In genomic region chr22:45441158-45441557, GRCh38 we compare ENCODE assay signal across 8 cellular contexts. TPM values are rescaled to one million over a fixed set of nuclear protein-coding genes. Genes with fewer than 3 reads are reported as not detected.
DNase-seq lines count a peak whose midpoint lies in the region; ATAC-seq and TF ChIP-seq lines count a peak whose summit lies in the region.

No MANE protein-coding gene starts in this region.

- CTCF ChIA-PET in AG04449 (lab: Yijun Ruan, JAX) = interaction anchor here (0.7 to 15.2 kb wide), 22 partner anchors 8 to 424 kb away, joined by 3 to 286 read pairs (median 4); no protein-coding TSS in a partner anchor

- no peaks in the 10 kb centered on the region for H4K20me1 ChIP-seq in osteoblast (ENCODE audit: insufficient read depth, low read length)

- peak overlapping the region; percentile 21 for H3K4me3 Mint-ChIP-seq in activated T-cell treated with anti-CD3 and anti-CD28 coated beads, Interleukin-2, amount 50 U/mL, for 24 hours

- H2AFZ ChIP-seq in osteoblast (ENCODE audit: low read length) = peak overlapping the region; percentile 41

- H3K27me3 ChIP-seq in osteoblast (ENCODE audit: insufficient read depth, low read length) = peaks cover 3% of the 10 kb centered on the region

- H3K27me3 Mint-ChIP-seq in activated T-cell treated with anti-CD3 and anti-CD28 coated beads, Interleukin-2, amount 50 U/mL, for 24 hours = peaks cover 8% of the 10 kb centered on the region

- H3K36me3 ChIP-seq in osteoblast (ENCODE audit: insufficient read depth, low read length) = no peaks in the 10 kb centered on the region

- ATAC-seq in GM21526 (IDR thresholded peaks at IDR 0.05; ENCODE audit: low FRiP score, unreplicated experiment) (no peak), GM19324 (IDR thresholded peaks at IDR 0.05; ENCODE audit: low FRiP score, unreplicated experiment) (no peak)

- TF ChIP-seq CTCF in AG04449 (IDR thresholded peaks at IDR 0.05; ENCODE audit: insufficient read depth, low read length, missing control alignments) (peak; percentile 83), GM12865 (IDR thresholded peaks at IDR 0.05; ENCODE audit: insufficient read depth, low read depth, low read length, missing control alignments) (peak; percentile 55), osteoblast (IDR thresholded peaks at IDR 0.05; ENCODE audit: extremely low read depth, low read depth, low read length) (peak; percentile 76)

- peaks cover 13% of the 10 kb centered on the region for H3K4me1 Mint-ChIP-seq in activated T-cell treated with anti-CD3 and anti-CD28 coated beads, Interleukin-2, amount 50 U/mL, for 24 hours (ENCODE audit: low read depth)

- H3K79me2 ChIP-seq in osteoblast (ENCODE audit: insufficient read depth, low read length) = no peaks in the 10 kb centered on the region

- H3K36me3 Mint-ChIP-seq in activated T-cell treated with anti-CD3 and anti-CD28 coated beads, Interleukin-2, amount 50 U/mL, for 24 hours (ENCODE audit: low read depth) = no peaks in the 10 kb centered on the region

- H3K27ac ChIP-seq in osteoblast (ENCODE audit: low read depth, low read length) = no peak overlapping the region

- DNase-seq in AG04449 (ENCODE audit: low read depth, low spot score) = no peak
- peak; percentile 58 for DNase-seq in GM12865 (ENCODE audit: low read depth)
- DNase-seq in NCI-H2196 treated with DMSO at 0.1 percent for 48 hours (lab: John Stamatoyannopoulos, UW; ENCODE audit: unreplicated experiment) = peak; percentile 22
- peak; percentile 42 for DNase-seq in activated T-cell treated with anti-CD3 and anti-CD28 coated beads, Interleukin-2, amount 50 U/mL, for 24 hours
- DNase-seq in fibroblast of the conjunctiva (ENCODE audit: low read depth) = peak; percentile 63
- DNase-seq in osteoblast (ENCODE audit: insufficient read length, low spot score, missing footprints) = peak; percentile 94

- no peak overlapping the region for H3K4me3 ChIP-seq in AG04449 (ENCODE audit: low read depth, low read length)
- H3K4me3 ChIP-seq in GM12865 (ENCODE audit: low read depth, low read length) = no peak overlapping the region
- H3K4me3 ChIP-seq in osteoblast (ENCODE audit: insufficient read depth, low read length) = no peak overlapping the region

- no peaks in the 10 kb centered on the region for H3K4me1 ChIP-seq in osteoblast (ENCODE audit: insufficient read depth, low read length)

- H3K27ac Mint-ChIP-seq in activated T-cell treated with anti-CD3 and anti-CD28 coated beads, Interleukin-2, amount 50 U/mL, for 24 hours = no peak overlapping the region

- no peaks in the 10 kb centered on the region for H3K9me3 ChIP-seq in osteoblast (ENCODE audit: low read depth, low read length)

- POLR2A ChIA-PET in AG04449 (lab: Yijun Ruan, JAX) = no interaction called here

- H3K4me2 ChIP-seq in osteoblast (ENCODE audit: insufficient read depth, low read length) = peak overlapping the region; percentile 39

- H3K9me3 Mint-ChIP-seq in activated T-cell treated with anti-CD3 and anti-CD28 coated beads, Interleukin-2, amount 50 U/mL, for 24 hours = no peaks in the 10 kb centered on the region

RNA-seq across cellular contexts. Expression of gene RIBC2, which starts 27.7 kb away (rescaled TPM):
- total RNA-seq in osteoblast = 0.88 TPM in 1 of 2 replicates, not detected in the other

RNA-seq across cellular contexts. Expression of gene SMC1B, which starts 27.8 kb away (rescaled TPM):
- not detected in 2 replicates for total RNA-seq in osteoblast
